Comparison of ENCODE assay signal across 12 cellular contexts in genomic region chr4:13476915-13477314, GRCh38. TPM values are rescaled to one million over a fixed set of nuclear protein-coding genes. Genes with fewer than 3 reads are reported as not detected.
DNase-seq lines count a peak whose midpoint lies in the region; ATAC-seq, FAIRE-seq and TF ChIP-seq lines count a peak whose summit lies in the region.
"Had no signal": no experiment of that assay in that cellular context is flagged by ENCODE, and none has a peak within 500 bp of the region (broad histone marks: within the 10 kb centered on the region; RNA-seq: fewer than 3 reads in every experiment).

No MANE protein-coding gene starts in this region.

- no peak for DNase-seq in GM12892 (ENCODE audit: insufficient read length)
- DNase-seq in PC-3: peak; percentile 2
- peak; percentile 15 for DNase-seq in kidney glomerular epithelial cell (lab: John Stamatoyannopoulos, UW)
- DNase-seq in Caco-2: no peak
- DNase-seq in DMS53 treated with DMSO at 0.1 percent for 48 hours (lab: John Stamatoyannopoulos, UW; ENCODE audit: unreplicated experiment): no peak
- DNase-seq: activated B cell treated with CpG ODN at 0.5 μM for 24 hours; stimulated activated naive CD4-positive, alpha-beta T cell had no signal

- BruUV-seq in PC-3 (replicated peaks; lab: Mats Ljungman, UMichigan) (no TSS peak), Caco-2 (replicated peaks; lab: Mats Ljungman, UMichigan) (no TSS peak)

- H4K20me1 ChIP-seq in PC-3 (ENCODE audit: low read length): no peaks in the 10 kb centered on the region

- H3K4me1 ChIP-seq in HEK293 (ENCODE audit: control insufficient read depth, insufficient read depth, low read length) (no peaks in the 10 kb centered on the region), PC-3 (ENCODE audit: insufficient read depth, low read length) (peaks cover 4% of the 10 kb centered on the region), Caco-2 (no peaks in the 10 kb centered on the region)
- H3K4me1 ChIP-seq: prostate gland had no signal

- H3K27me3 ChIP-seq in PC-3 (ENCODE audit: low read length): no peaks in the 10 kb centered on the region
- H3K27me3 ChIP-seq in Caco-2 (replicated peaks; ENCODE audit: control insufficient read depth, insufficient read depth, low read length): no peaks in the 10 kb centered on the region
- H3K27me3 ChIP-seq: cardiac muscle cell had no signal

- no peak overlapping the region for H2AFZ ChIP-seq in PC-3 (ENCODE audit: low read length)

- no peak overlapping the region for H3K9ac ChIP-seq in PC-3 (ENCODE audit: low read length)

- no peak overlapping the region for H3K4me2 ChIP-seq in PC-3 (ENCODE audit: low read length)

- H3K4me3 Mint-ChIP-seq in Caco-2 (ENCODE audit: unreplicated experiment): no peak overlapping the region
- H3K4me3 Mint-ChIP-seq: activated B cell treated with CpG ODN at 0.5 μM for 24 hours had no signal

- no peak for TF ChIP-seq CTCF in HEK293 (tag by site-specific recombination; IDR thresholded peaks at IDR 0.05)
- no peak for TF ChIP-seq CTCF in PC-3 (conservative IDR thresholded peaks at IDR 0.05; ENCODE audit: low read depth, low read length)
- TF ChIP-seq CTCF in Caco-2 (IDR thresholded peaks at IDR 0.05; ENCODE audit: insufficient read depth in 1 of 2, low read depth in 1 of 2, low read length in 1 of 2, severe bottlenecking in 1 of 2, unreplicated experiment in 1 of 2): no peak

- H3K27ac Mint-ChIP-seq in Caco-2 (ENCODE audit: unreplicated experiment): no peak overlapping the region
- H3K27ac Mint-ChIP-seq: activated B cell treated with CpG ODN at 0.5 μM for 24 hours had no signal

- TF ChIP-seq POLR2A in GM12892 (IDR thresholded peaks at IDR 0.05; ENCODE audit: low read depth, low read length): no peak

- peaks cover 0 to 3% of the 10 kb centered on the region in 2 experiments; a peak in 1 of 3 replicates for H3K36me3 ChIP-seq in HEK293 (ENCODE audit: control insufficient read depth in 2 of 2, insufficient read depth in 1 of 2, low read length in 2 of 2)
- 0 out of 2 replicates have a peak, but pooled peaks cover 3% of the 10 kb centered on the region for H3K36me3 ChIP-seq in PC-3 (ENCODE audit: low read depth, low read length)
- H3K36me3 ChIP-seq in Caco-2 (ENCODE audit: control insufficient read depth, insufficient read depth, low read length): no peaks in the 10 kb centered on the region
- H3K36me3 ChIP-seq: prostate gland had no signal

- ATAC-seq in PC-3 (no peak), GM21786 (IDR thresholded peaks at IDR 0.05; ENCODE audit: unreplicated experiment) (no peak), HG03469 (IDR thresholded peaks at IDR 0.05; ENCODE audit: unreplicated experiment) (no peak)

- intact Hi-C loops in PC-3 (cut with micrococcal nuclease) (no loop called here), Caco-2 (cut with micrococcal nuclease; ENCODE audit: unreplicated experiment) (no loop called here)

- no peaks in the 10 kb centered on the region for H3K27me3 Mint-ChIP-seq in Caco-2 (ENCODE audit: insufficient read depth, unreplicated experiment)
- H3K27me3 Mint-ChIP-seq: activated B cell treated with CpG ODN at 0.5 μM for 24 hours had no signal

- H3K9me3 ChIP-seq in HEK293 (ENCODE audit: control insufficient read depth, insufficient read depth, low read depth, low read length) (no peaks in the 10 kb centered on the region), PC-3 (ENCODE audit: low read length) (no peaks in the 10 kb centered on the region), Caco-2 (no peaks in the 10 kb centered on the region)
- H3K9me3 ChIP-seq: prostate gland had no signal

- CTCF ChIA-PET in HEK293 (lab: Yijun Ruan, JAX) (no interaction called here), PC-3 (lab: Charles Lee) (no interaction called here), Caco-2 (lab: Charles Lee) (no interaction called here)

- no peaks in the 10 kb centered on the region for H3K9me2 ChIP-seq in PC-3 (replicated peaks; ENCODE audit: low read length)

- H3K79me2 ChIP-seq in PC-3 (ENCODE audit: low read length): peaks cover 13% of the 10 kb centered on the region

- no peaks in the 10 kb centered on the region for H3K36me3 Mint-ChIP-seq in Caco-2 (ENCODE audit: insufficient read depth, unreplicated experiment)

- no peak overlapping the region for H3K4me3 ChIP-seq in HEK293 (ENCODE audit: low read depth, low read length)
- H3K4me3 ChIP-seq in PC-3 (ENCODE audit: low read length): no peak overlapping the region
- no peak overlapping the region for H3K4me3 ChIP-seq in Caco-2 (ENCODE audit: low read depth, low read length)
- H3K4me3 ChIP-seq: cardiac muscle cell, prostate gland had no signal

- H3K9me3 Mint-ChIP-seq in Caco-2 (ENCODE audit: unreplicated experiment): no peaks in the 10 kb centered on the region
- H3K9me3 Mint-ChIP-seq: activated B cell treated with CpG ODN at 0.5 μM for 24 hours had no signal

- H3K4me1 Mint-ChIP-seq in Caco-2 (ENCODE audit: low read depth, unreplicated experiment): peaks cover 6% of the 10 kb centered on the region

- no peaks in the 10 kb centered on the region for H3F3A ChIP-seq in PC-3 (ENCODE audit: low read length, unreplicated experiment)

- FAIRE-seq in GM12892 (lab: Jason Lieb, UNC): peak; percentile 40

- POLR2A ChIA-PET in HEK293 (lab: Yijun Ruan, JAX) (no interaction called here), PC-3 (lab: Charles Lee; ENCODE audit: unreplicated experiment) (no interaction called here), Caco-2 (lab: Charles Lee) (no interaction called here)

- no peak overlapping the region for H3K27ac ChIP-seq in HEK293 (ENCODE audit: extremely low read depth, low read depth, low read length)
- H3K27ac ChIP-seq in PC-3 (ENCODE audit: low read length): no peak overlapping the region
- H3K27ac ChIP-seq: cardiac muscle cell, prostate gland had no signal

TF ChIP-seq in HEK293, 187 proteins besides CTCF, POLR2A, EP300 and RAD21:
- TF ChIP-seq ZNF610 (tag by site-specific recombination; IDR thresholded peaks at IDR 0.05; ENCODE audit: borderline replicate concordance) (no peak), PRDM10 (tag by site-specific recombination; IDR thresholded peaks at IDR 0.05) (0 out of 2 replicates have a peak, but pooled peaks have one; percentile 18), PRDM6 (tag by site-specific recombination; IDR thresholded peaks at IDR 0.05) (0 out of 2 replicates have a peak, but pooled peaks have one; percentile 10), SP7 (tag by site-specific recombination; IDR thresholded peaks at IDR 0.05) (no peak), PRDM4 (tag by site-specific recombination; IDR thresholded peaks at IDR 0.05) (no peak)
TF ChIP-seq in HEK293: peak in this region for 2.

RNA-seq across cellular contexts. Expression of gene RAB28, which starts 7.2 kb away (rescaled TPM):
- 19.9 TPM for polyA plus RNA-seq in GM12892 (2012; ENCODE audit: missing spikeins)
- total RNA-seq in PC-3 (2014; rRNA removed) (4.9 and 10.4 TPM in 2 replicates), Caco-2 (2022) (12.7 and 14.5 TPM in 2 replicates)

Comparison
In these comparisons a context has a peak if more than half of its experiments do, and no peak if none do; other contexts are left out.
1. DNase-seq: peak in PC-3 (single experiment) and kidney glomerular epithelial cell (single experiment); none in GM12892 (single experiment), Caco-2 (0 of 2) and DMS53 treated with DMSO at 0.1 percent for 48 hours (single experiment).